20 cellular contexts compared by ENCODE assay signal in genomic region chr2:186992597-186992996, GRCh38.
"Had no signal": no experiment of that assay in that cellular context is flagged by ENCODE, and none has a peak within 500 bp of the region (broad histone marks: within the 10 kb centered on the region; RNA-seq: fewer than 3 reads in every experiment).

No MANE protein-coding gene starts in this region.

- ATAC-seq: activated CD8-positive, alpha-beta T cell treated with anti-CD3 and anti-CD28 coated beads, Interleukin-2, amount 10 ng/mL, durations not matched to agents 7 days and 5 days; PC-3; T-helper 17 cell had no signal

- DNase-seq: activated CD4-positive, alpha-beta T cell treated with anti-CD3 and anti-CD28 coated beads for 48 hours; activated CD4-positive, alpha-beta T cell treated with anti-CD3 and anti-CD28 coated beads, Interleukin-2, amount 50 U/mL, for 4 hours; activated CD4-positive, CD25-positive, alpha-beta regulatory T cell treated with anti-CD3 and anti-CD28 coated beads, Interleukin-2, amount 50 U/mL, for 72 hours; activated CD8-positive, alpha-beta memory T cell treated with anti-CD3 and anti-CD28 coated beads, Interleukin-2, amount 50 U/mL, for 48 hours; activated CD8-positive, alpha-beta T cell treated with anti-CD3 and anti-CD28 coated beads, Interleukin-2, amount 10 ng/mL, durations not matched to agents 7 days and 5 days; activated naive CD4-positive, alpha-beta T cell treated with anti-CD3 and anti-CD28 coated beads, Interleukin-2, amount 50 U/mL, for 16 hours; activated naive CD8-positive, alpha-beta T cell treated with anti-CD3 and anti-CD28 coated beads, Interleukin-2, amount 10 ng/mL, durations not matched to agents 7 days and 5 days; activated T-cell treated with anti-CD3 and anti-CD28 coated beads, Interleukin-2, amount 50 U/mL, for 1 hour; adrenal gland; anterior cingulate cortex; KBM-7; NCI-H1694; NCI-H2029; NCI-H2107; NCI-H2171 treated with DMSO at 0.1 percent for 48 hours; NCI-H510A treated with DMSO at 0.1 percent for 48 hours; PC-3; SHP77 treated with DMSO at 0.1 percent for 48 hours; T-helper 17 cell; T-helper 9 cell had no signal

- H3K4me3 ChIP-seq: adrenal gland had no signal
